In the genomic region with DNA sequence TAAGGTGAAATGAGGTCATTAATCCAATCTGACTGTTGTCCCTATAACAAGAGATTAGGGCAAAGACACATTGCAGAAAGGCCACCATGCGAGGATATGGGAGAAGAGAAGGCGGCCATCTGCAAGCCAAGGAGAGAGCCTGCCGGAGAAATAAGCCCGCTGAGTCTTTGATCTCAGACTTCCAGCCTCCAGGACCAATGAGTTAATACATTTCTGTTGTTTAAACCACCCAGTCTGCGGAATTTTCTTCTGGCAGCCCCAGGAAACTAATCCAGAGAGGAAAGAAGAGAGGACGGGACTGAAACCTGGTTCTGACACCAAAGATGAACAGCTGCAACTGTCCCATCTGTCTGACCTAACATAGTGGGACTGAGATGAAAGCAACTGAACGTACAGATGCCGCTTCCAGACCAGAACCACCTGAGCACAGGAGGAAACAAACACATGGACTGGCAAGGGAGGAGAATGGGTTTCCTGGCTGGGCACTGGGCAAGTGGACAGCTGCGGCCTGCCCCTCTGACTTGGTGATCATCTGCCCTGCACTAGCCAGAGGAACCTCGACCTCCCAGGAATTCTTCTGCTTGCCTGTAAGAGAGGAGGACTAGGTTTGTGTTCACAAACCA, we compare ENCODE assay signal across 23 cellular contexts. TPM values are rescaled to one million over a fixed set of nuclear protein-coding genes. Genes with fewer than 3 reads are reported as not detected.
DNase-seq lines count a peak whose midpoint lies in the region; ATAC-seq and TF ChIP-seq lines count a peak whose summit lies in the region.
"Had no signal": no experiment of that assay in that cellular context is flagged by ENCODE, and none has a peak within 500 bp of the region (broad histone marks: within the 10 kb centered on the region; RNA-seq: fewer than 3 reads in every experiment).

No MANE protein-coding gene starts in this region.

- peaks cover 96% of the 10 kb centered on the region for H3K79me2 ChIP-seq in mammary epithelial cell (ENCODE audit: insufficient read depth, low read length)

- TF ChIP-seq CTCF in breast epithelium (IDR thresholded peaks at IDR 0.05) (no peak), mammary epithelial cell (conservative IDR thresholded peaks at IDR 0.05 in 1 of 2, IDR thresholded peaks at IDR 0.05 in 1 of 2; ENCODE audit: extremely low read depth in 1 of 2, insufficient read depth in 1 of 2, low read depth in 1 of 2, low read length in 2 of 2) (no peak), nephron progenitor cell (IDR thresholded peaks at IDR 0.05) (no peak), tibial nerve (IDR thresholded peaks at IDR 0.05) (no peak), body of pancreas (IDR thresholded peaks at IDR 0.05) (no peak)

- peaks cover 6 to 20% of the 10 kb centered on the region in 2 donors for H3K4me1 ChIP-seq in breast epithelium
- H3K4me1 ChIP-seq in mammary epithelial cell (ENCODE audit: insufficient read depth, low read length): peaks cover 25% of the 10 kb centered on the region
- peaks cover 0 to 97% (median 59%) of the 10 kb centered on the region in 4 donors for H3K4me1 ChIP-seq in tibial nerve
- H3K4me1 ChIP-seq in body of pancreas: peaks cover 43% of the 10 kb centered on the region

- H2AFZ ChIP-seq in mammary epithelial cell (ENCODE audit: low read depth, low read length): no peak overlapping the region
- H2AFZ ChIP-seq: GM23248 had no signal

- no peak overlapping the region for H3K4me3 Mint-ChIP-seq in central memory CD8-positive, alpha-beta T cell
- peak overlapping the region; percentile 65 for H3K4me3 Mint-ChIP-seq in nephron progenitor cell
- H3K4me3 Mint-ChIP-seq in stimulated activated memory B cell treated with anti-CD40 and anti-IgM and Interleukin-4, amounts not matched to agents 10 μg/mL and 1 μg/mL and 100 μg/mL, for 72 hours: no peak overlapping the region
- H3K4me3 Mint-ChIP-seq: activated CD4-positive, alpha-beta memory T cell treated with anti-CD3 and anti-CD28 coated beads, Interleukin-2, amount 10 ng/mL, durations not matched to agents 7 days and 5 days; activated T-cell treated with anti-CD3 and anti-CD28 coated beads, Interleukin-2, amount 50 U/mL, for 4 hours; stimulated activated effector memory CD8-positive, alpha-beta T cell treated with anti-CD3 and anti-CD28 coated beads, Interleukin-12 subunit alpha, Interleukin-12 subunit beta, amount 100 ng/mL, for 72 hours had no signal

- DNase-seq in breast epithelium (ENCODE audit: low spot score in 2 of 2) (no peak), mammary epithelial cell (no peak), nephron progenitor cell (no peak), tibial nerve (ENCODE audit: low spot score in 2 of 2) (no peak), body of pancreas (no peak)
- no peak for DNase-seq in central memory CD8-positive, alpha-beta T cell (ENCODE audit: low spot score in 2 of 2)
- DNase-seq: activated CD4-positive, alpha-beta memory T cell treated with anti-CD3 and anti-CD28 coated beads, Interleukin-2, amount 10 ng/mL, durations not matched to agents 7 days and 5 days; activated T-cell treated with anti-CD3 and anti-CD28 coated beads, Interleukin-2, amount 50 U/mL, for 4 hours; DMS 273 treated with DMSO at 0.1 percent for 48 hours; GM23248; hypothalamus; KG1; kidney glomerular epithelial cell; mucosa of descending colon; NCI-H748 treated with DMSO at 0.1 percent for 48 hours; ovary; SW 1271; upper lobe of right lung had no signal

- H3K27ac Mint-ChIP-seq in central memory CD8-positive, alpha-beta T cell (ENCODE audit: low read depth): peak overlapping the region; percentile 74
- peak overlapping the region; percentile 86 for H3K27ac Mint-ChIP-seq in nephron progenitor cell
- H3K27ac Mint-ChIP-seq in stimulated activated memory B cell treated with anti-CD40 and anti-IgM and Interleukin-4, amounts not matched to agents 10 μg/mL and 1 μg/mL and 100 μg/mL, for 72 hours: no peak overlapping the region
- H3K27ac Mint-ChIP-seq: activated CD4-positive, alpha-beta memory T cell treated with anti-CD3 and anti-CD28 coated beads, Interleukin-2, amount 10 ng/mL, durations not matched to agents 7 days and 5 days; stimulated activated effector memory CD8-positive, alpha-beta T cell treated with anti-CD3 and anti-CD28 coated beads, Interleukin-12 subunit alpha, Interleukin-12 subunit beta, amount 100 ng/mL, for 72 hours had no signal

- H3K9me3 Mint-ChIP-seq in central memory CD8-positive, alpha-beta T cell: no peaks in the 10 kb centered on the region
- no peaks in the 10 kb centered on the region for H3K9me3 Mint-ChIP-seq in nephron progenitor cell
- H3K9me3 Mint-ChIP-seq in stimulated activated memory B cell treated with anti-CD40 and anti-IgM and Interleukin-4, amounts not matched to agents 10 μg/mL and 1 μg/mL and 100 μg/mL, for 72 hours: no peaks in the 10 kb centered on the region
- H3K9me3 Mint-ChIP-seq: activated CD4-positive, alpha-beta memory T cell treated with anti-CD3 and anti-CD28 coated beads, Interleukin-2, amount 10 ng/mL, durations not matched to agents 7 days and 5 days; activated naive CD4-positive, alpha-beta T cell treated with anti-CD3 and anti-CD28 coated beads, Interleukin-2, amount 50 U/mL, for 72 hours; activated T-cell treated with anti-CD3 and anti-CD28 coated beads, Interleukin-2, amount 50 U/mL, for 4 hours; stimulated activated effector memory CD8-positive, alpha-beta T cell treated with anti-CD3 and anti-CD28 coated beads, Interleukin-12 subunit alpha, Interleukin-12 subunit beta, amount 100 ng/mL, for 72 hours had no signal

- H4K20me1 ChIP-seq in mammary epithelial cell (ENCODE audit: insufficient read depth, low read length): no peaks in the 10 kb centered on the region

- no TSS peak for BruUV-seq in mammary epithelial cell (replicated peaks; lab: Mats Ljungman, UMichigan)

- ATAC-seq in central memory CD8-positive, alpha-beta T cell (replicated peaks; ENCODE audit: extremely low read depth, poor library complexity, severe bottlenecking): no peak
- ATAC-seq in stimulated activated memory B cell treated with anti-CD40 and anti-IgM and Interleukin-4, amounts not matched to agents 10 μg/mL and 1 μg/mL and 100 μg/mL, for 72 hours: no peak
- ATAC-seq in body of pancreas (no peak), HG02981 (IDR thresholded peaks at IDR 0.05; ENCODE audit: unreplicated experiment) (no peak)
- ATAC-seq: activated naive CD4-positive, alpha-beta T cell treated with anti-CD3 and anti-CD28 coated beads, Interleukin-2, amount 50 U/mL, for 72 hours; activated T-cell treated with anti-CD3 and anti-CD28 coated beads, Interleukin-2, amount 50 U/mL, for 4 hours; stimulated activated effector memory CD8-positive, alpha-beta T cell treated with anti-CD3 and anti-CD28 coated beads, Interleukin-12 subunit alpha, Interleukin-12 subunit beta, amount 100 ng/mL, for 72 hours; upper lobe of right lung had no signal

- no peak overlapping the region for H3K9ac ChIP-seq in mammary epithelial cell (ENCODE audit: insufficient read depth, low read length)
- H3K9ac ChIP-seq: BLaER1 treated with 17β-estradiol and CSF1 and Interleukin-3, amounts not matched to agents 10 nM and 100 nM had no signal

- in situ Hi-C loops in mammary epithelial cell (cut with MboI; ENCODE audit: low sequenced_read_pairs in 2 of 2): no loop called here

- no peaks in the 10 kb centered on the region for H3K27me3 Mint-ChIP-seq in central memory CD8-positive, alpha-beta T cell
- H3K27me3 Mint-ChIP-seq in nephron progenitor cell (ENCODE audit: low read depth, poor library complexity): no peaks in the 10 kb centered on the region
- no peaks in the 10 kb centered on the region for H3K27me3 Mint-ChIP-seq in stimulated activated memory B cell treated with anti-CD40 and anti-IgM and Interleukin-4, amounts not matched to agents 10 μg/mL and 1 μg/mL and 100 μg/mL, for 72 hours
- H3K27me3 Mint-ChIP-seq: activated CD4-positive, alpha-beta memory T cell treated with anti-CD3 and anti-CD28 coated beads, Interleukin-2, amount 10 ng/mL, durations not matched to agents 7 days and 5 days had no signal

- H3K36me3 Mint-ChIP-seq in central memory CD8-positive, alpha-beta T cell (ENCODE audit: insufficient read depth): peaks cover 3% of the 10 kb centered on the region
- peaks cover 34% of the 10 kb centered on the region for H3K36me3 Mint-ChIP-seq in nephron progenitor cell (ENCODE audit: low read depth)
- H3K36me3 Mint-ChIP-seq in stimulated activated memory B cell treated with anti-CD40 and anti-IgM and Interleukin-4, amounts not matched to agents 10 μg/mL and 1 μg/mL and 100 μg/mL, for 72 hours: peaks cover 21% of the 10 kb centered on the region

- intact Hi-C loops in breast epithelium (cut with DNase I; ENCODE audit: low total_unique reads): no loop called here
- intact Hi-C loops in mammary epithelial cell (cut with micrococcal nuclease): no loop called here
- intact Hi-C loops in body of pancreas (cut with DNase I): no loop called here

- no peaks in the 10 kb centered on the region for H3K27me3 ChIP-seq in breast epithelium
- H3K27me3 ChIP-seq in mammary epithelial cell (ENCODE audit: insufficient read depth, low read length): no peaks in the 10 kb centered on the region
- H3K27me3 ChIP-seq in tibial nerve: no peaks in the 10 kb centered on the region
- H3K27me3 ChIP-seq in body of pancreas: no peaks in the 10 kb centered on the region
- H3K27me3 ChIP-seq: BLaER1 treated with 17β-estradiol and CSF1 and Interleukin-3, amounts not matched to agents 10 nM and 100 nM; ovary; upper lobe of right lung had no signal

- TF ChIP-seq POLR2A in breast epithelium (IDR thresholded peaks at IDR 0.05) (no peak), tibial nerve (IDR thresholded peaks at IDR 0.05) (no peak), body of pancreas (IDR thresholded peaks at IDR 0.05) (no peak)

- WGBS in mammary epithelial cell (ENCODE audit: low coverage, missing lambda C conversion rate): 83% methylated on average over 10 of the region's 10 CpGs
- 51 to 52% methylated on average over 10 of the region's 10 CpGs for WGBS in tibial nerve, 2 donors
- 85 to 93% methylated on average over 9 to 10 of the region's 10 CpGs for WGBS in body of pancreas, 2 donors

- H3K4me3 ChIP-seq in breast epithelium: peak overlapping the region in 1 of 3 donors; percentile 0
- H3K4me3 ChIP-seq in mammary epithelial cell (replicated peaks in 1 of 3; ENCODE audit: insufficient read depth in 1 of 3, low read depth in 2 of 3, low read length in 3 of 3): no peak overlapping the region
- H3K4me3 ChIP-seq in tibial nerve: no peak overlapping the region
- no peak overlapping the region for H3K4me3 ChIP-seq in body of pancreas
- H3K4me3 ChIP-seq: BLaER1 treated with 17β-estradiol and CSF1 and Interleukin-3, amounts not matched to agents 10 nM and 100 nM; GM23248; mucosa of descending colon; ovary; upper lobe of right lung had no signal

- H3K27ac ChIP-seq in breast epithelium: peak overlapping the region; percentile 24 to 45
- H3K27ac ChIP-seq in mammary epithelial cell (ENCODE audit: insufficient read depth, low read depth, low read length): no peak overlapping the region
- peak overlapping the region in 3 of 4 donors; percentile 1 to 82 (median 80) for H3K27ac ChIP-seq in tibial nerve
- no peak overlapping the region for H3K27ac ChIP-seq in body of pancreas
- H3K27ac ChIP-seq: BLaER1 treated with 17β-estradiol and CSF1 and Interleukin-3, amounts not matched to agents 10 nM and 100 nM; upper lobe of right lung had no signal

- TF ChIP-seq EP300 in tibial nerve (IDR thresholded peaks at IDR 0.05): no peak

- H3K4me1 Mint-ChIP-seq in central memory CD8-positive, alpha-beta T cell: peaks cover 74% of the 10 kb centered on the region
- H3K4me1 Mint-ChIP-seq in nephron progenitor cell: peaks cover 98% of the 10 kb centered on the region
- H3K4me1 Mint-ChIP-seq in stimulated activated memory B cell treated with anti-CD40 and anti-IgM and Interleukin-4, amounts not matched to agents 10 μg/mL and 1 μg/mL and 100 μg/mL, for 72 hours: peaks cover 49% of the 10 kb centered on the region

- H3K9me3 ChIP-seq in breast epithelium (no peaks in the 10 kb centered on the region), mammary epithelial cell (replicated peaks; ENCODE audit: insufficient read depth, low read length) (no peaks in the 10 kb centered on the region), tibial nerve (no peaks in the 10 kb centered on the region), body of pancreas (no peaks in the 10 kb centered on the region)
- H3K9me3 ChIP-seq: BLaER1 treated with 17β-estradiol and CSF1 and Interleukin-3, amounts not matched to agents 10 nM and 100 nM; mucosa of descending colon; ovary; upper lobe of right lung had no signal

- no peak overlapping the region for H3K4me2 ChIP-seq in mammary epithelial cell (ENCODE audit: insufficient read depth, low read depth, low read length)
- H3K4me2 ChIP-seq: BLaER1 treated with 17β-estradiol and CSF1 and Interleukin-3, amounts not matched to agents 10 nM and 100 nM had no signal

- CTCF ChIA-PET in mammary epithelial cell (lab: Charles Lee; ENCODE audit: low non-redundant PET): no interaction called here

- dilution Hi-C loops in mammary epithelial cell (cut with HindIII; ENCODE audit: low sequenced_read_pairs): no loop called here

- no peaks in the 10 kb centered on the region for H3K36me3 ChIP-seq in breast epithelium
- H3K36me3 ChIP-seq in mammary epithelial cell (ENCODE audit: insufficient read depth, low read length): no peaks in the 10 kb centered on the region
- H3K36me3 ChIP-seq in tibial nerve: no peaks in the 10 kb centered on the region
- no peaks in the 10 kb centered on the region for H3K36me3 ChIP-seq in body of pancreas (replicated peaks in 1 of 2; ENCODE audit: insufficient read depth in 1 of 2, low read depth in 2 of 2)
- H3K36me3 ChIP-seq: ovary, upper lobe of right lung had no signal

RNA-seq across cellular contexts. Expression of gene VGLL4, which starts 32.3 kb away (rescaled TPM):
- total RNA-seq in breast epithelium (10 to 100 TPM; 48.0 to 90.0 (median 68.5) TPM), mammary epithelial cell (10 to 100 TPM; 30.8 to 77.3 TPM), tibial nerve (100 to 1,000 TPM; 106 to 205 (median 110) TPM), body of pancreas (10 to 100 TPM; 66.4 to 91.0 TPM)
- polyA plus RNA-seq in mammary epithelial cell: 31.3 TPM
- polyA minus RNA-seq in mammary epithelial cell: 46.0 TPM

Comparison
In these comparisons a context has a peak if more than half of its experiments do, and no peak if none do; other contexts are left out.
1. H3K27ac ChIP-seq: peak in breast epithelium (2 of 2) and tibial nerve (3 of 4); none in mammary epithelial cell (single experiment) and body of pancreas (0 of 4).